Comparison of ENCODE assay signal across 16 cellular contexts in the genomic region with DNA sequence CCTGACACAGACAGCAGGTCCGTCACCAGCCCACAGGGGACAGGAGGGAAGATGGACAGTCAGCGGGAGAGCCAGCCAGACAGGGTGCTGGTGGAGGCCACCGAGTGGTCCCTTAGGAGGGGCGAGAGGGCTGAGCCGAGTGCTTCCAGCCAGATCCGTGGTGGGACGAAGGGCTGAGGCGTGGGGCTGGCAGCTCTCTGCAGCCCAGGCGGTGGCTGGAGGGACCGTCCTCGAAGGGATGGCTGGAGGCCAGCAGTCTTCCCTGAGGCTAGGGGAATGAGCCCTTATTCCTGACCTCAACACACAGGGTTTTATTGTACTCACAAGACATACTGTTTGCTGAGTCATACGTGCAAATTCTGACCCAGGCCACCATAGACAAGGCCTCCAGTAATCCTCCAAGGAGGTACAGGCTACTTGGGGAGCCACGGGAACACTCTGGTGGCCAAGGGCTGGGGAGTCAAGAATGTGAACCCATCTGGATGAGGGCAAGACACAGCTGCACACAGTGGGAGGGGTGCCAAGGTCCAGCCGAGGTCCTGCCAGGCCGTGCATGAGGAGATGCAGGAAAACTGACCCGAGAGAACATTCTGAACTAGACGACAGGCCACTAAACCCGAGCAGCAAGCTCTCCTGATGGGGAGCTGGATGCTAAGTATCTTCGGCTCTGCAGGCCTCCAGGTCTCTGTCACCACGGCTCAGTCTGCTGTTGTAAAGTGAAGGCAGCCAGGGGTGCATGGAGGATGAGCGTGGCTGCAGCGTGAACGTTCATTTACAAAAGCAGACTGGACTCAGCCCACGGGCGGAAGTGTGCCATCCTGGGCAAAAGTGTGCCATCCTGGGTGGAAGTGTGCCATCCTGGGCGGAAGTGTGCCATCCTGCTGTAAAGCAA.
DNase-seq lines count a peak whose midpoint lies in the region; ATAC-seq and TF ChIP-seq lines count a peak whose summit lies in the region.
"Had no signal": no experiment of that assay in that cellular context is flagged by ENCODE, and none has a peak within 500 bp of the region (broad histone marks: within the 10 kb centered on the region; RNA-seq: fewer than 3 reads in every experiment).

No MANE protein-coding gene starts in this region.

- H3K27ac ChIP-seq in prostate gland: no peak overlapping the region
- no peak overlapping the region for H3K27ac ChIP-seq in RWPE1
- H3K27ac ChIP-seq: 22Rv1, C4-2B had no signal

- CTCF ChIA-PET in activated CD4-positive, alpha-beta memory T cell treated with anti-CD3 and anti-CD28 coated beads, Interleukin-2, amount 10 ng/mL, durations not matched to agents 7 days and 5 days (lab: Charles Lee): no interaction called here
- CTCF ChIA-PET in activated CD4-positive, alpha-beta memory T cell treated with anti-CD3 and anti-CD28 coated beads for 36 hours (lab: Charles Lee): no interaction called here
- CTCF ChIA-PET in RWPE1 (lab: Yijun Ruan, JAX): no interaction called here

- no peaks in the 10 kb centered on the region for H3K27me3 ChIP-seq in prostate gland (replicated peaks; ENCODE audit: insufficient read depth)

- H3K36me3 Mint-ChIP-seq in activated CD4-positive, alpha-beta memory T cell treated with anti-CD3 and anti-CD28 coated beads, Interleukin-2, amount 10 ng/mL, durations not matched to agents 7 days and 5 days (ENCODE audit: low read depth): no peaks in the 10 kb centered on the region
- H3K36me3 Mint-ChIP-seq in activated CD4-positive, alpha-beta memory T cell treated with anti-CD3 and anti-CD28 coated beads for 36 hours: no peaks in the 10 kb centered on the region

- H3K9me3 ChIP-seq in prostate gland: no peaks in the 10 kb centered on the region

- peaks cover 3% of the 10 kb centered on the region for H3K9me3 Mint-ChIP-seq in activated CD4-positive, alpha-beta memory T cell treated with anti-CD3 and anti-CD28 coated beads, Interleukin-2, amount 10 ng/mL, durations not matched to agents 7 days and 5 days
- no peaks in the 10 kb centered on the region for H3K9me3 Mint-ChIP-seq in activated CD4-positive, alpha-beta memory T cell treated with anti-CD3 and anti-CD28 coated beads for 36 hours
- H3K9me3 Mint-ChIP-seq: activated CD4-positive, alpha-beta T cell treated with anti-CD3 and anti-CD28 coated beads, Interleukin-2, amount 10 ng/mL, durations not matched to agents 7 days and 5 days; dendritic cell treated with granulocyte-macrophage colony-stimulating factor and Interleukin-4, amounts not matched to agents 40 ng/mL and 50 ng/mL, for 4 days had no signal

- intact Hi-C loops in activated CD4-positive, alpha-beta memory T cell treated with anti-CD3 and anti-CD28 coated beads for 36 hours (cut with micrococcal nuclease): no loop called here
- intact Hi-C loops in left cardiac atrium (cut with DNase I): no loop called here
- intact Hi-C loops in prostate gland (cut with DNase I): no loop called here

- H3K27me3 Mint-ChIP-seq in activated CD4-positive, alpha-beta memory T cell treated with anti-CD3 and anti-CD28 coated beads, Interleukin-2, amount 10 ng/mL, durations not matched to agents 7 days and 5 days: no peaks in the 10 kb centered on the region
- H3K27me3 Mint-ChIP-seq in activated CD4-positive, alpha-beta memory T cell treated with anti-CD3 and anti-CD28 coated beads for 36 hours: no peaks in the 10 kb centered on the region
- H3K27me3 Mint-ChIP-seq: activated CD4-positive, alpha-beta T cell treated with anti-CD3 and anti-CD28 coated beads, Interleukin-2, amount 10 ng/mL, durations not matched to agents 7 days and 5 days; dendritic cell treated with granulocyte-macrophage colony-stimulating factor and Interleukin-4, amounts not matched to agents 40 ng/mL and 50 ng/mL, for 4 days had no signal

- WGBS in prostate gland: 83% methylated on average over 26 of the region's 26 CpGs

- POLR2A ChIA-PET in activated CD4-positive, alpha-beta memory T cell treated with anti-CD3 and anti-CD28 coated beads, Interleukin-2, amount 10 ng/mL, durations not matched to agents 7 days and 5 days (lab: Charles Lee): no interaction called here
- POLR2A ChIA-PET in activated CD4-positive, alpha-beta memory T cell treated with anti-CD3 and anti-CD28 coated beads for 36 hours (lab: Charles Lee): interaction anchor here (1.2 kb wide), 1 partner anchor 11 kb away, joined by 3 read pairs; no protein-coding TSS in a partner anchor
- POLR2A ChIA-PET in RWPE1 (lab: Yijun Ruan, JAX; ENCODE audit: low non-redundant PET): no interaction called here

- no peak for TF ChIP-seq POLR2A in prostate gland (IDR thresholded peaks at IDR 0.05)

- no peak overlapping the region for H3K4me3 ChIP-seq in prostate gland

- no peak overlapping the region for H3K4me3 Mint-ChIP-seq in activated CD4-positive, alpha-beta memory T cell treated with anti-CD3 and anti-CD28 coated beads, Interleukin-2, amount 10 ng/mL, durations not matched to agents 7 days and 5 days
- no peak overlapping the region for H3K4me3 Mint-ChIP-seq in activated CD4-positive, alpha-beta memory T cell treated with anti-CD3 and anti-CD28 coated beads for 36 hours
- H3K4me3 Mint-ChIP-seq: activated CD4-positive, alpha-beta T cell treated with anti-CD3 and anti-CD28 coated beads, Interleukin-2, amount 10 ng/mL, durations not matched to agents 7 days and 5 days; dendritic cell treated with granulocyte-macrophage colony-stimulating factor and Interleukin-4, amounts not matched to agents 40 ng/mL and 50 ng/mL, for 4 days; T-helper 2 cell treated with Interferon-gamma antibody and Interleukin-4, amounts not matched to agents 5 μg/mL and 100 μg/mL, for 36 hours had no signal

- no peak for TF ChIP-seq CTCF in omental fat pad (IDR thresholded peaks at IDR 0.05)
- TF ChIP-seq CTCF in prostate gland (IDR thresholded peaks at IDR 0.05): no peak
- no peak for TF ChIP-seq CTCF in RWPE1 (conservative IDR thresholded peaks at IDR 0.05; ENCODE audit: low read depth)

- no peaks in the 10 kb centered on the region for H3K36me3 ChIP-seq in prostate gland

- no peaks in the 10 kb centered on the region for H3K4me1 Mint-ChIP-seq in activated CD4-positive, alpha-beta memory T cell treated with anti-CD3 and anti-CD28 coated beads, Interleukin-2, amount 10 ng/mL, durations not matched to agents 7 days and 5 days
- no peaks in the 10 kb centered on the region for H3K4me1 Mint-ChIP-seq in activated CD4-positive, alpha-beta memory T cell treated with anti-CD3 and anti-CD28 coated beads for 36 hours (ENCODE audit: low read depth)
- H3K4me1 Mint-ChIP-seq: activated CD4-positive, alpha-beta T cell treated with anti-CD3 and anti-CD28 coated beads, Interleukin-2, amount 10 ng/mL, durations not matched to agents 7 days and 5 days had no signal

- DNase-seq in activated CD4-positive, alpha-beta memory T cell treated with anti-CD3 and anti-CD28 coated beads, Interleukin-2, amount 10 ng/mL, durations not matched to agents 7 days and 5 days: peak; percentile 10
- no peak for DNase-seq in activated CD4-positive, alpha-beta memory T cell treated with anti-CD3 and anti-CD28 coated beads for 36 hours
- no peak for DNase-seq in left cardiac atrium
- DNase-seq in omental fat pad (ENCODE audit: low spot score): peak; percentile 18
- no peak for DNase-seq in NCI-H1092 (lab: John Stamatoyannopoulos, UW)
- DNase-seq in prostate gland (ENCODE audit: low spot score): no peak
- no peak for DNase-seq in RWPE1 (ENCODE audit: low spot score)
- DNase-seq in putamen (ENCODE audit: low spot score): no peak
- DNase-seq: activated CD4-positive, alpha-beta T cell treated with anti-CD3 and anti-CD28 coated beads, Interleukin-2, amount 10 ng/mL, durations not matched to agents 7 days and 5 days; KG1; NCI-H1436 treated with DMSO at 0.1 percent for 48 hours; stimulated activated CD4-positive, alpha-beta T cell treated with anti-CD3 and anti-CD28 coated beads, Interleukin-2, amount 100 ng/mL, for 48 hours had no signal

- peak; percentile 30 to 42 for ATAC-seq in left cardiac atrium
- ATAC-seq in omental fat pad (ENCODE audit: low FRiP score): no peak

- H3K27ac Mint-ChIP-seq in activated CD4-positive, alpha-beta memory T cell treated with anti-CD3 and anti-CD28 coated beads, Interleukin-2, amount 10 ng/mL, durations not matched to agents 7 days and 5 days: no peak overlapping the region
- H3K27ac Mint-ChIP-seq in activated CD4-positive, alpha-beta memory T cell treated with anti-CD3 and anti-CD28 coated beads for 36 hours: no peak overlapping the region
- H3K27ac Mint-ChIP-seq: activated CD4-positive, alpha-beta T cell treated with anti-CD3 and anti-CD28 coated beads, Interleukin-2, amount 10 ng/mL, durations not matched to agents 7 days and 5 days; dendritic cell treated with granulocyte-macrophage colony-stimulating factor and Interleukin-4, amounts not matched to agents 40 ng/mL and 50 ng/mL, for 4 days; T-helper 2 cell treated with Interferon-gamma antibody and Interleukin-4, amounts not matched to agents 5 μg/mL and 100 μg/mL, for 36 hours had no signal

- H3K4me1 ChIP-seq in prostate gland (replicated peaks): no peaks in the 10 kb centered on the region

Comparison
In these comparisons a context has a peak if more than half of its experiments do, and no peak if none do; other contexts are left out.
1. DNase-seq: peak in activated CD4-positive, alpha-beta memory T cell treated with anti-CD3 and anti-CD28 coated beads, Interleukin-2, amount 10 ng/mL, durations not matched to agents 7 days and 5 days (single experiment) and omental fat pad (single experiment); none in activated CD4-positive, alpha-beta memory T cell treated with anti-CD3 and anti-CD28 coated beads for 36 hours (single experiment), left cardiac atrium (single experiment), NCI-H1092 (single experiment), prostate gland (single experiment), RWPE1 (single experiment) and putamen (single experiment).